13 cellular contexts compared by ENCODE assay signal in genomic region chr2:136006658-136007057, GRCh38. TPM values are rescaled to one million over a fixed set of nuclear protein-coding genes. Genes with fewer than 3 reads are reported as not detected.
DNase-seq lines count a peak whose midpoint lies in the region; TF ChIP-seq lines count a peak whose summit lies in the region.
"Had no signal": no experiment of that assay in that cellular context is flagged by ENCODE, and none has a peak within 500 bp of the region (broad histone marks: within the 10 kb centered on the region; RNA-seq: fewer than 3 reads in every experiment).

No MANE protein-coding gene starts in this region.

- H3K36me3 Mint-ChIP-seq in neural progenitor cell = peaks cover 7% of the 10 kb centered on the region

- no peak for TF ChIP-seq EP300 in Ishikawa (IDR thresholded peaks at IDR 0.05; ENCODE audit: borderline replicate concordance)

- peak; percentile 70 for DNase-seq in EL
- DNase-seq in choroid plexus epithelial cell (ENCODE audit: low read depth) = peak; percentile 9
- DNase-seq in neural progenitor cell (ENCODE audit: low spot score) = no peak
- DNase-seq in GM20000 (ENCODE audit: low spot score) = no peak
- no peak for DNase-seq in NCI-H1694 treated with DMSO at 0.1 percent for 48 hours (lab: John Stamatoyannopoulos, UW)
- DNase-seq in thyroid gland = no peak
- DNase-seq: COR-L47; effector CD8-positive, alpha-beta T cell; glutamatergic neuron; KBM-7; NCI-H2029 had no signal

- peak overlapping the region; percentile 27 for H2AFZ ChIP-seq in neural progenitor cell (replicated peaks)

- H3K4me1 ChIP-seq in neural progenitor cell = peaks cover 12% of the 10 kb centered on the region
- no peaks in the 10 kb centered on the region for H3K4me1 ChIP-seq in thyroid gland
- H3K4me1 ChIP-seq: ascending aorta had no signal

- no peaks in the 10 kb centered on the region for H3K36me3 ChIP-seq in neural progenitor cell
- no peaks in the 10 kb centered on the region for H3K36me3 ChIP-seq in thyroid gland
- H3K36me3 ChIP-seq: ascending aorta had no signal

- no peak for TF ChIP-seq POLR2A in thyroid gland (IDR thresholded peaks at IDR 0.05)

- H3K4me1 Mint-ChIP-seq in neural progenitor cell = peaks cover 25% of the 10 kb centered on the region

- H3K79me2 ChIP-seq in neural progenitor cell (ENCODE audit: low read depth) = no peaks in the 10 kb centered on the region

- H3F3A ChIP-seq in neural progenitor cell (ENCODE audit: low read depth) = no peaks in the 10 kb centered on the region

- no peak overlapping the region for H3K9ac ChIP-seq in neural progenitor cell

- H3K4me2 ChIP-seq in neural progenitor cell = no peak overlapping the region

- peaks cover 5% of the 10 kb centered on the region for H3K9me3 Mint-ChIP-seq in neural progenitor cell

- no peak overlapping the region for H3K4me3 Mint-ChIP-seq in neural progenitor cell

- TF ChIP-seq RAD21 in Ishikawa (IDR thresholded peaks at IDR 0.05; ENCODE audit: low read depth) = no peak

- H4K20me1 ChIP-seq in neural progenitor cell (ENCODE audit: low read depth) = no peaks in the 10 kb centered on the region

- H3K27ac Mint-ChIP-seq in neural progenitor cell = no peak overlapping the region

- H3K27me3 Mint-ChIP-seq in neural progenitor cell (ENCODE audit: insufficient read depth, low read depth) = peaks cover 3% of the 10 kb centered on the region

- 72 to 77% methylated on average over 3 of the region's 3 CpGs for WGBS in thyroid gland, 2 donors

- H3K4me3 ChIP-seq in choroid plexus epithelial cell (ENCODE audit: low read depth, low read length) (no peak overlapping the region), neural progenitor cell (no peak overlapping the region), thyroid gland (replicated peaks in 1 of 3) (no peak overlapping the region)
- H3K4me3 ChIP-seq: ascending aorta had no signal

- no peaks in the 10 kb centered on the region for H3K27me3 ChIP-seq in neural progenitor cell
- H3K27me3 ChIP-seq in thyroid gland = no peaks in the 10 kb centered on the region
- H3K27me3 ChIP-seq: ascending aorta had no signal

- intact Hi-C loops in thyroid gland (cut with DNase I) = no loop called here

- H3K27ac ChIP-seq in neural progenitor cell (no peak overlapping the region), thyroid gland (no peak overlapping the region)
- H3K27ac ChIP-seq: ascending aorta had no signal

- TF ChIP-seq CTCF in choroid plexus epithelial cell (conservative IDR thresholded peaks at IDR 0.05; ENCODE audit: low read depth, low read length) = no peak
- no peak for TF ChIP-seq CTCF in neural progenitor cell (IDR thresholded peaks at IDR 0.05)
- TF ChIP-seq CTCF in GM20000 (IDR thresholded peaks at IDR 0.05; ENCODE audit: extremely low read depth, missing control alignments) = no peak
- no peak for TF ChIP-seq CTCF in thyroid gland (IDR thresholded peaks at IDR 0.05)

- H3K9me3 ChIP-seq in neural progenitor cell (ENCODE audit: low read depth) (no peaks in the 10 kb centered on the region), thyroid gland (no peaks in the 10 kb centered on the region)
- H3K9me3 ChIP-seq: ascending aorta had no signal

TF ChIP-seq in Ishikawa, 13 proteins besides CTCF, POLR2A, EP300 and RAD21:
- TF ChIP-seq TAF1 (IDR thresholded peaks at IDR 0.05; ENCODE audit: low read depth) (no peak), TEAD4 (IDR thresholded peaks at IDR 0.05) (peak; percentile 70)

RNA-seq across cellular contexts. Expression of gene DARS1, which starts 21.2 kb away (rescaled TPM):
- total RNA-seq in neural progenitor cell (ENCODE audit: low replicate concordance) (175 and 227 TPM in 2 replicates), thyroid gland (10 to 100 TPM; 69.6 to 94.4 (median 75.9) TPM)

Comparison
In these comparisons a context has a peak if more than half of its experiments do, and no peak if none do; other contexts are left out.
1. DNase-seq: peak in EL (single experiment) and choroid plexus epithelial cell (single experiment); none in neural progenitor cell (single experiment), GM20000 (single experiment), NCI-H1694 treated with DMSO at 0.1 percent for 48 hours (single experiment) and thyroid gland (0 of 2).